In genomic region chr2:102425441-102426132, GRCh38 we compare ENCODE assay signal across 1 cellular context.
TF ChIP-seq lines count a peak whose summit lies in the region.

No MANE protein-coding gene starts in this region.

TF ChIP-seq in GM12878, 131 proteins besides CTCF, POLR2A, EP300 and RAD21:
- TF ChIP-seq RUNX3 (IDR thresholded peaks at IDR 0.05; ENCODE audit: low read length) (peak; percentile 17; the same call in 1 of the 2 replicates), SPI1 (IDR thresholded peaks at IDR 0.05; ENCODE audit: borderline replicate concordance, insufficient read depth, low read depth, low read length) (peak; percentile 65; the same call in 1 of the 2 replicates), MTA2 (IDR thresholded peaks at IDR 0.05; ENCODE audit: low read depth) (peak; percentile 27; the same call in 1 of the 2 replicates), IKZF2 (IDR thresholded peaks at IDR 0.05) (0 out of 4 replicates have a peak, but pooled peaks of 1 of the 2 experiments have one; percentile 5), JUNB (IDR thresholded peaks at IDR 0.05) (peak; percentile 25; the same call in 1 of the 2 replicates), PBX3 (IDR thresholded peaks at IDR 0.05; ENCODE audit: insufficient replicate concordance, low read depth, low read length) (no peak), JUND (IDR thresholded peaks at IDR 0.05; ENCODE audit: low read depth, low read length) (no peak), ETV6 (conservative IDR thresholded peaks at IDR 0.05 in 1 of 2, IDR thresholded peaks at IDR 0.05 in 1 of 2; ENCODE audit: borderline replicate concordance in 1 of 2, low read depth in 1 of 2) (0 out of 4 replicates have a peak, but pooled peaks of 1 of the 2 experiments have one; percentile 23), NR2C1 (IDR thresholded peaks at IDR 0.05) (no peak), NFIC (IDR thresholded peaks at IDR 0.05; ENCODE audit: low read depth, low read length) (peak; percentile 36), ZNF687 (IDR thresholded peaks at IDR 0.05) (0 out of 2 replicates have a peak, but pooled peaks have one; percentile 16)
